ENCODE assay signal across 9 cellular contexts in genomic region chr17:36937001-36937960, GRCh38. TPM values are rescaled to one million over a fixed set of nuclear protein-coding genes. Genes with fewer than 3 reads are reported as not detected.
DNase-seq lines count a peak whose midpoint lies in the region; ATAC-seq and TF ChIP-seq lines count a peak whose summit lies in the region.
"Had no signal": no experiment of that assay in that cellular context is flagged by ENCODE, and none has a peak within 500 bp of the region (broad histone marks: within the 10 kb centered on the region; RNA-seq: fewer than 3 reads in every experiment).

LHX1 (plus strand) TSS chr17:36937475; CDS start chr17:36938198, 723 bp downstream.

- peak within 1 kb of the TSS; percentile 86 for H3K4me3 Mint-ChIP-seq in endothelial cell (ENCODE audit: unreplicated experiment)

- H3K36me3 ChIP-seq in SJCRH30 (no peaks in the 10 kb centered on the region), skeletal muscle tissue (ENCODE audit: control insufficient read depth in 3 of 3, insufficient read depth in 3 of 3, low read length in 3 of 3) (no peaks in the 10 kb centered on the region)

- H3K9me3 Mint-ChIP-seq in endothelial cell (ENCODE audit: unreplicated experiment): no peaks in the 10 kb centered on the region

- ATAC-seq in left colon (no peak), GM18505 (IDR thresholded peaks at IDR 0.05; ENCODE audit: unreplicated experiment) (no peak), HG02763 (IDR thresholded peaks at IDR 0.05; ENCODE audit: unreplicated experiment) (no peak)

- H3K4me1 ChIP-seq in SJCRH30: no peaks in the 10 kb centered on the region
- peaks cover 53 to 79% (median 70%) of the 10 kb centered on the region in 3 donors for H3K4me1 ChIP-seq in skeletal muscle tissue (ENCODE audit: control insufficient read depth in 3 of 3, insufficient read depth in 3 of 3, low read length in 3 of 3)

- no peak for TF ChIP-seq CTCF in endothelial cell (IDR thresholded peaks at IDR 0.05; ENCODE audit: unreplicated experiment)

- peaks cover 4% of the 10 kb centered on the region for H3K36me3 Mint-ChIP-seq in endothelial cell (ENCODE audit: low read depth, unreplicated experiment)

- H3K27ac Mint-ChIP-seq in endothelial cell (ENCODE audit: unreplicated experiment): no peak within 1 kb of the TSS

- no peaks in the 10 kb centered on the region for H3K9me3 ChIP-seq in SJCRH30 (replicated peaks)
- H3K9me3 ChIP-seq in skeletal muscle tissue (ENCODE audit: control insufficient read depth in 3 of 3, low read length in 3 of 3): no peaks in the 10 kb centered on the region

- peaks cover 45% of the 10 kb centered on the region for H3K4me1 Mint-ChIP-seq in endothelial cell (ENCODE audit: unreplicated experiment)

- intact Hi-C loops in left colon (cut with DNase I, micrococcal nuclease): no loop called here

- TF ChIP-seq POLR2A in GM18505 (IDR thresholded peaks at IDR 0.05; ENCODE audit: borderline replicate concordance, extremely low read depth, insufficient read depth, insufficient read length): no peak

- DNase-seq in NCI-H146 (lab: John Stamatoyannopoulos, UW) (peak; percentile 11), NCI-H146 treated with DMSO at 0.1 percent for 48 hours (lab: John Stamatoyannopoulos, UW; ENCODE audit: unreplicated experiment) (no peak), SJCRH30 (peak in 1 of 2 experiments; percentile 49), endothelial cell (ENCODE audit: low spot score) (no peak), left colon (no peak)

- H3K27me3 ChIP-seq in SJCRH30 (peaks cover 21% of the 10 kb centered on the region), skeletal muscle tissue (ENCODE audit: control insufficient read depth in 3 of 3, insufficient read depth in 3 of 3, low read length in 3 of 3) (peaks cover 97 to 99% (median 98%) of the 10 kb centered on the region in 3 donors)

- peak within 1 kb of the TSS; percentile 75 for H3K4me3 ChIP-seq in SJCRH30
- H3K4me3 ChIP-seq in skeletal muscle tissue (ENCODE audit: low read length in 3 of 3): peak within 1 kb of the TSS in 2 of 3 donors; percentile 9 to 49
- H3K4me3 ChIP-seq: lung had no signal

- H3K27ac ChIP-seq in SJCRH30: no peak within 1 kb of the TSS
- no peak within 1 kb of the TSS for H3K27ac ChIP-seq in skeletal muscle tissue (ENCODE audit: low read depth, low read length)

- H3K27me3 Mint-ChIP-seq in endothelial cell (ENCODE audit: unreplicated experiment): peaks cover 44% of the 10 kb centered on the region

- no peak within 1 kb of the TSS for H3K9ac ChIP-seq in skeletal muscle tissue (ENCODE audit: low read depth in 1 of 3, low read length in 3 of 3)

RNA-seq across cellular contexts. Expression of gene LHX1, which starts in this region (rescaled TPM):
- total RNA-seq in SJCRH30 (2014; rRNA removed; shearing (Covaris generic)): 0.43 and 0.59 TPM in 2 replicates
- total RNA-seq in endothelial cell (ENCODE audit: unreplicated experiment) (4.5 TPM), skeletal muscle tissue (not detected), left colon (not detected)
- total RNA-seq: lung had no signal
